ENCODE assay signal across 30 cellular contexts in the genomic region with DNA sequence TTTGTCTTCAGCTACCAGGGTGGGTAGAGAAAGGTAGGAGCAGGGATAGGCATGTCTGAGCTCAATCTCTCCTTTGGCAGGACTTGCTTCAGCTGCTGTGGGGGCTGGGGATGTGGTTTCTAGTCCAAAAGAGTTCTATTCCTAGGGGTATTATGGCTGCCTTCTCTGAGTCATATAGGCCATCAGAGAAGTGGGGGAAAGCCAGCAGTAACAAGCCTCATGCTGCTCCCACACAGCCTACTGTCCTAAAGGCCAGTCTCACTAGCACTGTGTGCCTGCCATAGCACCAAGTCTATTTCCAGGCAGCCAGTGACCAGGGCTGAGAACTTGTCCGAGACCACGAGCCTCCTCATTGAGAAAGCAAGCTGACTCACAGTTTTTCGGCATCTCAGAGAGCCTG.
"Had no signal": no experiment of that assay in that cellular context is flagged by ENCODE, and none has a peak within 500 bp of the region (broad histone marks: within the 10 kb centered on the region; RNA-seq: fewer than 3 reads in every experiment).

No MANE protein-coding gene starts in this region.

- H3K4me3 ChIP-seq: adrenal gland, body of pancreas, esophagus muscularis mucosa, gastrocnemius medialis, heart left ventricle had no signal

- ATAC-seq: activated CD4-positive, alpha-beta T cell treated with anti-CD3 and anti-CD28 coated beads for 36 hours; activated CD8-positive, alpha-beta T cell treated with anti-CD3 and anti-CD28 coated beads, Interleukin-2, amount 10 ng/mL, durations not matched to agents 7 days and 5 days; activated naive CD8-positive, alpha-beta T cell treated with anti-CD3 and anti-CD28 coated beads, Interleukin-2, amount 50 U/mL, for 24 hours; activated T-cell treated with anti-CD3 and anti-CD28 coated beads, Interleukin-2, amount 50 U/mL, for 72 hours; body of pancreas; effector memory CD8-positive, alpha-beta T cell; foreskin keratinocyte; gastrocnemius medialis; heart left ventricle had no signal

- DNase-seq: activated CD4-positive, alpha-beta memory T cell treated with anti-CD3 and anti-CD28 coated beads for 36 hours; activated CD4-positive, alpha-beta T cell treated with anti-CD3 and anti-CD28 coated beads for 36 hours; activated CD4-positive, alpha-beta T cell treated with anti-CD3 and anti-CD28 coated beads, Interleukin-2, amount 10 ng/mL, durations not matched to agents 24 days and 14 days; activated CD4-positive, CD25-positive, alpha-beta regulatory T cell; activated CD4-positive, CD25-positive, alpha-beta regulatory T cell treated with anti-CD3 and anti-CD28 coated beads, Interleukin-2, amount 50 U/mL, for 72 hours; activated CD8-positive, alpha-beta memory T cell treated with anti-CD3 and anti-CD28 coated beads, Interleukin-2, amount 50 U/mL, for 48 hours; activated CD8-positive, alpha-beta T cell treated with anti-CD3 and anti-CD28 coated beads, Interleukin-2, amount 10 ng/mL, durations not matched to agents 7 days and 5 days; activated gamma-delta T cell; activated naive CD4-positive, alpha-beta T cell; activated naive CD8-positive, alpha-beta T cell treated with anti-CD3 and anti-CD28 coated beads for 36 hours; activated naive CD8-positive, alpha-beta T cell treated with anti-CD3 and anti-CD28 coated beads, Interleukin-2, amount 50 U/mL, for 24 hours; activated T-cell treated with anti-CD3 and anti-CD28 coated beads for 4 hours; activated T-cell treated with anti-CD3 and anti-CD28 coated beads, Interleukin-2, amount 50 U/mL, for 24 hours; activated T-cell treated with anti-CD3 and anti-CD28 coated beads, Interleukin-2, amount 50 U/mL, for 72 hours; adrenal gland; amygdala; aorta; body of pancreas; caudate nucleus; cortex of kidney; dermis blood vessel endothelial cell; effector CD4-positive, alpha-beta T cell; effector memory CD8-positive, alpha-beta T cell; erythroblast; foreskin keratinocyte; gastrocnemius medialis; glutamatergic neuron; heart left ventricle; T-helper 2 cell had no signal
